19 cellular contexts compared by ENCODE assay signal in the genomic region with DNA sequence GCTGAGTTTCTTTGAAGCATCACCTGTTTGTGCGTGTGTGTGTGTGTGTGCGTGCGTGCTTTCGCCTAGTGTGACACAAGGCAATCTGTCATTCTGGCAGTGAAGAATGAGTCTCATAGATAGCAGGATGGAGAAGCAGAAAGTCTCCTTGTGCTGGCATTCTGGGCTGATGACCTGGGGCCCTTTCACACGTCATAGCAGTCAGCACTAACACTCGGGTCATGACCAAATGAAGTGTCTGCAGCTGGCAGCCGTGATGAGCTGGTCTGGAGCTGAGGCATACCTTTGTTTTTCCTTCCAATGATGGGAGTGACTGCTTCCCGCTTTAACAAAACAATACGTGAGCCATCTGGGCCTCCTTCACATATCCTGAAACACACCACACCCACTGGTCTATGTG.
DNase-seq lines count a peak whose midpoint lies in the region; ATAC-seq, FAIRE-seq and TF ChIP-seq lines count a peak whose summit lies in the region.
"Had no signal": no experiment of that assay in that cellular context is flagged by ENCODE, and none has a peak within 500 bp of the region (broad histone marks: within the 10 kb centered on the region; RNA-seq: fewer than 3 reads in every experiment).

No MANE protein-coding gene starts in this region.

- TF ChIP-seq EP300 in K562 (IDR thresholded peaks at IDR 0.05; ENCODE audit: low read length), result no peak

- in situ Hi-C loops in K562 (cut with MboI) (no loop called here), GM23248 (cut with MboI) (no loop called here)

- no peaks in the 10 kb centered on the region for H3K9me3 Mint-ChIP-seq in GM23338
- H3K9me3 Mint-ChIP-seq: stimulated activated effector memory CD8-positive, alpha-beta T cell treated with anti-CD3 and anti-CD28 coated beads, Interleukin-12 subunit alpha, Interleukin-12 subunit beta, amount 100 ng/mL, for 72 hours; T-cell had no signal

- H4K20me1 ChIP-seq in GM23338 (replicated peaks; ENCODE audit: insufficient read depth) (no peaks in the 10 kb centered on the region), K562 (replicated peaks; ENCODE audit: control insufficient read depth, insufficient read depth, low read length) (no peaks in the 10 kb centered on the region), GM23248 (ENCODE audit: insufficient read depth) (no peaks in the 10 kb centered on the region)

- H3K36me3 ChIP-seq in GM23338 (ENCODE audit: insufficient read depth), result no peaks in the 10 kb centered on the region
- H3K36me3 ChIP-seq in K562 (ENCODE audit: control insufficient read depth, insufficient read depth, low read length), result no peaks in the 10 kb centered on the region
- no peaks in the 10 kb centered on the region for H3K36me3 ChIP-seq in GM23248 (ENCODE audit: low read depth)
- H3K36me3 ChIP-seq: lower lobe of right lung, right atrium auricular region had no signal

- H3K36me3 Mint-ChIP-seq in GM23338 (ENCODE audit: low read depth), result no peaks in the 10 kb centered on the region; the same call in 2 of the 3 replicates
- H3K36me3 Mint-ChIP-seq: stimulated activated effector memory CD8-positive, alpha-beta T cell treated with anti-CD3 and anti-CD28 coated beads, Interleukin-12 subunit alpha, Interleukin-12 subunit beta, amount 100 ng/mL, for 72 hours; T-cell had no signal

- H3K27me3 ChIP-seq in GM23338 (ENCODE audit: insufficient read depth) (no peaks in the 10 kb centered on the region), K562 (ENCODE audit: control insufficient read depth in 2 of 2, insufficient read depth in 2 of 2, low read length in 2 of 2) (peaks cover 28 to 44% of the 10 kb centered on the region in 2 experiments), GM23248 (replicated peaks; ENCODE audit: insufficient read depth) (no peaks in the 10 kb centered on the region)
- H3K27me3 ChIP-seq: right atrium auricular region had no signal

- H3K4me3 Mint-ChIP-seq in GM23338, result no peak overlapping the region
- H3K4me3 Mint-ChIP-seq: stimulated activated effector memory CD8-positive, alpha-beta T cell treated with anti-CD3 and anti-CD28 coated beads, Interleukin-12 subunit alpha, Interleukin-12 subunit beta, amount 100 ng/mL, for 72 hours; T-cell had no signal

- H3K9ac ChIP-seq in K562 (ENCODE audit: insufficient read depth in 1 of 2, low read depth in 2 of 2, low read length in 2 of 2) (no peak overlapping the region), GM23248 (no peak overlapping the region)

- no peaks in the 10 kb centered on the region for H3K9me1 ChIP-seq in K562 (ENCODE audit: control insufficient read depth, insufficient read depth, low read length)

- no TSS peak for BruUV-seq in K562 (replicated peaks; lab: Mats Ljungman, UMichigan)

- peaks cover 1% of the 10 kb centered on the region for H3K27me3 Mint-ChIP-seq in GM23338 (ENCODE audit: insufficient read depth, low read depth, poor library complexity)

- H3K9me3 ChIP-seq in K562 (replicated peaks; ENCODE audit: control insufficient read depth, insufficient read depth, low read depth, low read length), result no peaks in the 10 kb centered on the region
- no peaks in the 10 kb centered on the region for H3K9me3 ChIP-seq in GM23248 (ENCODE audit: low read depth)
- H3K9me3 ChIP-seq: lower lobe of right lung, right atrium auricular region had no signal

- peak; percentile 56 for DNase-seq in GM23338 (ENCODE audit: low spot score)
- peak; percentile 16 for DNase-seq in NCI-H226
- no peak for DNase-seq in K562 (ENCODE audit: extremely low read depth in 1 of 4, low spot score in 3 of 4)
- DNase-seq in iPS-NIHi11 (ENCODE audit: low spot score), result peak; percentile 31
- DNase-seq in GM23248, result no peak
- DNase-seq: activated CD4-positive, alpha-beta T cell treated with anti-CD3 and anti-CD28 coated beads, Interleukin-2, amount 50 U/mL, for 1 hour; activated gamma-delta T cell; caudate nucleus; DMS79 treated with DMSO at 0.1 percent for 48 hours; lower lobe of right lung; NCI-H1436 treated with DMSO at 0.1 percent for 48 hours; NCI-H446; T-cell had no signal

- H3K4me1 Mint-ChIP-seq in GM23338, result peaks cover 19% of the 10 kb centered on the region
- H3K4me1 Mint-ChIP-seq: stimulated activated effector memory CD8-positive, alpha-beta T cell treated with anti-CD3 and anti-CD28 coated beads, Interleukin-12 subunit alpha, Interleukin-12 subunit beta, amount 100 ng/mL, for 72 hours; T-cell had no signal

- H3K79me2 ChIP-seq in GM23338 (replicated peaks; ENCODE audit: insufficient read depth) (no peaks in the 10 kb centered on the region), K562 (ENCODE audit: control insufficient read depth, insufficient read depth, low read length) (no peaks in the 10 kb centered on the region), GM23248 (ENCODE audit: insufficient read depth) (no peaks in the 10 kb centered on the region)

- POLR2A ChIA-PET in K562 (lab: Yijun Ruan, JAX), result interaction anchor here (0.6 kb wide), 1 partner anchor 11 kb away, joined by 3 read pairs; no protein-coding TSS in a partner anchor

- intact Hi-C loops in K562 (cut with micrococcal nuclease), result no loop called here

- H3K4me2 ChIP-seq in GM23338 (peak overlapping the region; percentile 65), K562 (ENCODE audit: insufficient read depth, low read length) (no peak overlapping the region), GM23248 (ENCODE audit: unreplicated experiment) (no peak overlapping the region)

- H3K27ac ChIP-seq in GM23338 (ENCODE audit: low read depth) (peak overlapping the region; percentile 53; the same call in 1 of the 2 replicates), K562 (ENCODE audit: extremely low read depth, low read depth, low read length) (no peak overlapping the region), GM23248 (no peak overlapping the region)
- H3K27ac ChIP-seq: epithelial cell of prostate, lower lobe of right lung, right atrium auricular region had no signal

- no peak overlapping the region for H3K4me3 ChIP-seq in GM23338
- H3K4me3 ChIP-seq in K562, result no peak overlapping the region
- no peak overlapping the region for H3K4me3 ChIP-seq in GM23248
- H3K4me3 ChIP-seq: lower lobe of right lung, right atrium auricular region had no signal

- no peak for TF ChIP-seq RAD21 in K562 (CRISPR knock-in tag; conservative IDR thresholded peaks at IDR 0.05 in 1 of 2, IDR thresholded peaks at IDR 0.05 in 1 of 2)

- H3K9me2 ChIP-seq in GM23338 (ENCODE audit: insufficient read depth) (0 out of 2 replicates have a peak, but pooled peaks cover 3% of the 10 kb centered on the region), GM23248 (ENCODE audit: insufficient read depth) (no peaks in the 10 kb centered on the region)

- H2AFZ ChIP-seq in GM23338, result peak overlapping the region; percentile 70
- no peak overlapping the region for H2AFZ ChIP-seq in K562 (ENCODE audit: low read depth, low read length)
- no peak overlapping the region for H2AFZ ChIP-seq in GM23248

- no peak for TF ChIP-seq CTCF in GM23338 (conservative IDR thresholded peaks at IDR 0.05; ENCODE audit: low read depth in 2 of 2)
- no peak for TF ChIP-seq CTCF in K562 (IDR thresholded peaks at IDR 0.05 in 2 of 3, conservative IDR thresholded peaks at IDR 0.05 in 1 of 3; ENCODE audit: insufficient read depth in 2 of 3, low read depth in 1 of 3, low read length in 3 of 3)

- under 1% methylated on average over 9 of the region's 9 CpGs for WGBS in K562 (ENCODE audit: insufficient coverage, low coverage, missing lambda C conversion rate)
- 79 to 80% methylated on average over 9 of the region's 9 CpGs for WGBS in GM23248 (ENCODE audit: low coverage in 1 of 2, low lambda C conversion rate in 2 of 2, missing lambda C conversion rate in 2 of 2), 2 experiments

- H3K27ac Mint-ChIP-seq in GM23338, result no peak overlapping the region; the same call in 1 of the 2 replicates
- H3K27ac Mint-ChIP-seq: stimulated activated effector memory CD8-positive, alpha-beta T cell treated with anti-CD3 and anti-CD28 coated beads, Interleukin-12 subunit alpha, Interleukin-12 subunit beta, amount 100 ng/mL, for 72 hours; T-cell had no signal

- no peaks in the 10 kb centered on the region for H3F3A ChIP-seq in GM23338 (replicated peaks; ENCODE audit: low read depth)
- H3F3A ChIP-seq in GM23248 (ENCODE audit: insufficient read depth), result no peaks in the 10 kb centered on the region

- peaks cover 20% of the 10 kb centered on the region for H3K4me1 ChIP-seq in GM23338 (ENCODE audit: insufficient read depth)
- H3K4me1 ChIP-seq in K562 (replicated peaks in 1 of 2; ENCODE audit: control insufficient read depth in 2 of 2, insufficient read depth in 2 of 2, low read length in 2 of 2), result no peaks in the 10 kb centered on the region
- no peaks in the 10 kb centered on the region for H3K4me1 ChIP-seq in GM23248 (ENCODE audit: insufficient read depth)
- H3K4me1 ChIP-seq: lower lobe of right lung, right atrium auricular region had no signal

- CTCF ChIA-PET in K562 (lab: Yijun Ruan, JAX; ENCODE audit: low intra/inter-chr PET ratio), result no interaction called here

- no peak for FAIRE-seq in K562 (lab: Jason Lieb, UNC)

- TF ChIP-seq POLR2A in K562 (conservative IDR thresholded peaks at IDR 0.05), result no peak

- ATAC-seq in GM23338 (peak; percentile 70), K562 (no peak), HG03521 (IDR thresholded peaks at IDR 0.05; ENCODE audit: unreplicated experiment) (no peak), GM19395 (IDR thresholded peaks at IDR 0.05; ENCODE audit: unreplicated experiment) (no peak), GM18868 (IDR thresholded peaks at IDR 0.05; ENCODE audit: unreplicated experiment) (no peak)
- ATAC-seq: lower lobe of right lung; stimulated activated effector memory CD8-positive, alpha-beta T cell treated with anti-CD3 and anti-CD28 coated beads, Interleukin-12 subunit alpha, Interleukin-12 subunit beta, amount 100 ng/mL, for 72 hours; T-cell had no signal

TF ChIP-seq in GM23338, 12 proteins besides CTCF, POLR2A, EP300 and RAD21:
- TF ChIP-seq EZH2 (IDR thresholded peaks at IDR 0.05; ENCODE audit: low read depth, unreplicated experiment) (no peak), ZNF114 (CRISPR knock-in tag; IDR thresholded peaks at IDR 0.05) (no peak)

TF ChIP-seq in K562, 482 proteins besides CTCF, POLR2A, EP300 and RAD21 (continues in another document):
- TF ChIP-seq MEIS2 (IDR thresholded peaks at IDR 0.05; ENCODE audit: partially characterized antibody), result peak; percentile 77
- TF ChIP-seq, protein P1, sequence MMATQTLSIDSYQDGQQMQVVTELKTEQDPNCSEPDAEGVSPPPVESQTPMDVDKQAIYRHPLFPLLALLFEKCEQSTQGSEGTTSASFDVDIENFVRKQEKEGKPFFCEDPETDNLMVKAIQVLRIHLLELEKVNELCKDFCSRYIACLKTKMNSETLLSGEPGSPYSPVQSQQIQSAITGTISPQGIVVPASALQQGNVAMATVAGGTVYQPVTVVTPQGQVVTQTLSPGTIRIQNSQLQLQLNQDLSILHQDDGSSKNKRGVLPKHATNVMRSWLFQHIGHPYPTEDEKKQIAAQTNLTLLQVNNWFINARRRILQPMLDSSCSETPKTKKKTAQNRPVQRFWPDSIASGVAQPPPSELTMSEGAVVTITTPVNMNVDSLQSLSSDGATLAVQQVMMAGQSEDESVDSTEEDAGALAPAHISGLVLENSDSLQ (IDR thresholded peaks at IDR 0.05), result peak; percentile 26; the same call in 1 of the 2 replicates

Comparison
In these comparisons a context has a peak if more than half of its experiments do, and no peak if none do; other contexts are left out.
1. DNase-seq: peak in GM23338 (single experiment), NCI-H226 (single experiment) and iPS-NIHi11 (single experiment); none in K562 (0 of 4) and GM23248 (single experiment).